4 cellular contexts compared by ENCODE assay signal in genomic region chr1:2652152-2652925, GRCh38. TPM values are rescaled to one million over a fixed set of nuclear protein-coding genes. Genes with fewer than 3 reads are reported as not detected.
"Had no signal": no experiment of that assay in that cellular context is flagged by ENCODE, and none has a peak within 500 bp of the region (broad histone marks: within the 10 kb centered on the region; RNA-seq: fewer than 3 reads in every experiment).

No MANE protein-coding gene starts in this region.

RNA-seq across cellular contexts. Expression of gene MMEL1, which starts 19.5 kb away (rescaled TPM):
- total RNA-seq: activated B cell treated with CpG ODN at 0.5 μM for 24 hours, astrocyte, bronchial epithelial cell, SJCRH30 had no signal
